23 cellular contexts compared by ENCODE assay signal in genomic region chr17:34578016-34578415, GRCh38. TPM values are rescaled to one million over a fixed set of nuclear protein-coding genes. Genes with fewer than 3 reads are reported as not detected.
DNase-seq lines count a peak whose midpoint lies in the region; ATAC-seq and TF ChIP-seq lines count a peak whose summit lies in the region.
"Had no signal": no experiment of that assay in that cellular context is flagged by ENCODE, and none has a peak within 500 bp of the region (broad histone marks: within the 10 kb centered on the region; RNA-seq: fewer than 3 reads in every experiment).

No MANE protein-coding gene starts in this region.

- no peak overlapping the region for H3K27ac Mint-ChIP-seq in CD4-positive, alpha-beta memory T cell
- no peak overlapping the region for H3K27ac Mint-ChIP-seq in naive thymus-derived CD4-positive, alpha-beta T cell
- H3K27ac Mint-ChIP-seq: activated CD4-positive, alpha-beta memory T cell treated with anti-CD3 and anti-CD28 coated beads, Interleukin-2, amount 10 ng/mL, durations not matched to agents 7 days and 5 days; activated naive CD4-positive, alpha-beta T cell treated with anti-CD3 and anti-CD28 coated beads, Interleukin-2, amount 10 ng/mL, durations not matched to agents 7 days and 5 days; CD14-positive monocyte; stimulated activated memory B cell treated with anti-CD40 and anti-IgM and Interleukin-4, amounts not matched to agents 10 μg/mL and 1 μg/mL and 100 μg/mL, for 72 hours had no signal

- H3K9me3 ChIP-seq in CD4-positive, alpha-beta memory T cell (ENCODE audit: control insufficient read depth in 1 of 2, low read length in 2 of 2) = no peaks in the 10 kb centered on the region
- H3K9me3 ChIP-seq in HUES6 (ENCODE audit: control insufficient read depth, insufficient read depth, low read depth, low read length) = peaks cover 3% of the 10 kb centered on the region; the same call in 1 of the 2 replicates
- H3K9me3 ChIP-seq in naive thymus-derived CD4-positive, alpha-beta T cell (ENCODE audit: control insufficient read depth in 2 of 3, low read length in 3 of 3) = no peaks in the 10 kb centered on the region
- H3K9me3 ChIP-seq: thoracic aorta had no signal

- H3K27me3 ChIP-seq in CD4-positive, alpha-beta memory T cell (ENCODE audit: insufficient read depth, low read length) = peaks cover 42% of the 10 kb centered on the region
- H3K27me3 ChIP-seq in HUES6 (ENCODE audit: control insufficient read depth, insufficient read depth, low read length) (peaks cover 100% of the 10 kb centered on the region), dorsolateral prefrontal cortex (peaks cover 0 to 16% (median 0%) of the 10 kb centered on the region in 45 donors)
- H3K27me3 ChIP-seq in naive thymus-derived CD4-positive, alpha-beta T cell (ENCODE audit: control insufficient read depth in 2 of 2, insufficient read depth in 2 of 2, low read length in 2 of 2) = peaks cover 0 to 8% of the 10 kb centered on the region in 2 donors

- no peak for TF ChIP-seq CTCF in dorsolateral prefrontal cortex (IDR thresholded peaks at IDR 0.05 in 54 of 56, conservative IDR thresholded peaks at IDR 0.05 in 2 of 56; ENCODE audit: low read depth in 1 of 56, partially characterized antibody in 56 of 56)

- H3K36me3 ChIP-seq in CD4-positive, alpha-beta memory T cell (ENCODE audit: insufficient read depth, low read length) = no peaks in the 10 kb centered on the region
- H3K36me3 ChIP-seq in HUES6 (ENCODE audit: control insufficient read depth, insufficient read depth, low read length) = no peaks in the 10 kb centered on the region
- H3K36me3 ChIP-seq in naive thymus-derived CD4-positive, alpha-beta T cell (ENCODE audit: control insufficient read depth in 2 of 3, insufficient read depth in 3 of 3, low read length in 3 of 3) = no peaks in the 10 kb centered on the region
- H3K36me3 ChIP-seq: thoracic aorta had no signal

- peaks cover 11% of the 10 kb centered on the region for H3K4me1 ChIP-seq in CD4-positive, alpha-beta memory T cell (ENCODE audit: insufficient read depth, low read length)
- H3K4me1 ChIP-seq in HUES6 (ENCODE audit: control insufficient read depth, insufficient read depth, low read length) = peaks cover 28% of the 10 kb centered on the region
- H3K4me1 ChIP-seq in naive thymus-derived CD4-positive, alpha-beta T cell (ENCODE audit: control insufficient read depth in 2 of 2, insufficient read depth in 2 of 2, low read length in 2 of 2) = peaks cover 0 to 6% of the 10 kb centered on the region in 2 donors

- CTCF ChIA-PET in CD4-positive, alpha-beta memory T cell (lab: Charles Lee; ENCODE audit: partially characterized antibody) = no interaction called here
- CTCF ChIA-PET in naive thymus-derived CD4-positive, alpha-beta T cell (lab: Charles Lee) = no interaction called here

- H3K27me3 Mint-ChIP-seq in CD4-positive, alpha-beta memory T cell = peaks cover 50 to 65% of the 10 kb centered on the region in 2 donors
- H3K27me3 Mint-ChIP-seq in naive thymus-derived CD4-positive, alpha-beta T cell = peaks cover 55 to 78% (median 75%) of the 10 kb centered on the region in 5 donors

- H3K9me3 Mint-ChIP-seq in CD4-positive, alpha-beta memory T cell = peaks cover 0 to 3% (median 0%) of the 10 kb centered on the region in 8 donors
- peaks cover 0 to 4% (median 0%) of the 10 kb centered on the region in 11 donors for H3K9me3 Mint-ChIP-seq in naive thymus-derived CD4-positive, alpha-beta T cell
- H3K9me3 Mint-ChIP-seq: activated CD4-positive, alpha-beta memory T cell treated with anti-CD3 and anti-CD28 coated beads, Interleukin-2, amount 10 ng/mL, durations not matched to agents 7 days and 5 days; activated naive CD4-positive, alpha-beta T cell treated with anti-CD3 and anti-CD28 coated beads, Interleukin-2, amount 10 ng/mL, durations not matched to agents 7 days and 5 days; stimulated activated memory B cell treated with anti-CD40 and anti-IgM and Interleukin-4, amounts not matched to agents 10 μg/mL and 1 μg/mL and 100 μg/mL, for 72 hours had no signal

- peak overlapping the region in 6 of 8 donors; percentile 2 to 84 (median 41) for H3K4me3 Mint-ChIP-seq in CD4-positive, alpha-beta memory T cell
- H3K4me3 Mint-ChIP-seq in naive thymus-derived CD4-positive, alpha-beta T cell = peak overlapping the region in 7 of 10 donors; percentile 63 to 83 (median 81)
- H3K4me3 Mint-ChIP-seq: activated naive CD4-positive, alpha-beta T cell treated with anti-CD3 and anti-CD28 coated beads, Interleukin-2, amount 10 ng/mL, durations not matched to agents 7 days and 5 days had no signal

- POLR2A ChIA-PET in CD4-positive, alpha-beta memory T cell (lab: Charles Lee; ENCODE audit: partially characterized antibody) = no interaction called here
- POLR2A ChIA-PET in naive thymus-derived CD4-positive, alpha-beta T cell (lab: Charles Lee) = no interaction called here

- no peak overlapping the region for H3K9ac ChIP-seq in HUES6 (ENCODE audit: low read length)

- TF ChIP-seq POLR2A in erythroblast (IDR thresholded peaks at IDR 0.05; ENCODE audit: low read length) = no peak

- no peak for ATAC-seq in naive thymus-derived CD4-positive, alpha-beta T cell
- ATAC-seq in left colon (no peak), SK-N-SH treated with all-trans-retinoic acid at 6 μM for 48 hours (no peak)
- ATAC-seq: right cardiac atrium; stimulated activated memory B cell treated with anti-CD40 and anti-IgM and Interleukin-4, amounts not matched to agents 10 μg/mL and 1 μg/mL and 100 μg/mL, for 72 hours had no signal

- no peak overlapping the region for H3K27ac ChIP-seq in CD4-positive, alpha-beta memory T cell (ENCODE audit: low read depth, low read length)
- no peak overlapping the region for H3K27ac ChIP-seq in HUES6 (ENCODE audit: low read depth, low read length)
- H3K27ac ChIP-seq in dorsolateral prefrontal cortex = peak overlapping the region in 21 of 59 donors; percentile 15 to 90 (median 80)
- H3K27ac ChIP-seq in naive thymus-derived CD4-positive, alpha-beta T cell (ENCODE audit: low read depth, low read length) = no peak overlapping the region
- H3K27ac ChIP-seq: hepatocyte, thoracic aorta had no signal

- intact Hi-C loops in CD4-positive, alpha-beta memory T cell (cut with micrococcal nuclease) = no loop called here
- intact Hi-C loops in dorsolateral prefrontal cortex (cut with DNase I) (loop anchor here in 1 of 2 donors (5.0 kb wide), 2 partner anchors 36 to 59 kb away; no protein-coding TSS in a partner anchor), left colon (cut with DNase I, micrococcal nuclease) (no loop called here)
- intact Hi-C loops in naive thymus-derived CD4-positive, alpha-beta T cell (cut with micrococcal nuclease) = no loop called here

- no peaks in the 10 kb centered on the region for H3K36me3 Mint-ChIP-seq in CD4-positive, alpha-beta memory T cell
- no peaks in the 10 kb centered on the region for H3K36me3 Mint-ChIP-seq in naive thymus-derived CD4-positive, alpha-beta T cell
- H3K36me3 Mint-ChIP-seq: activated naive CD4-positive, alpha-beta T cell treated with anti-CD3 and anti-CD28 coated beads, Interleukin-2, amount 10 ng/mL, durations not matched to agents 7 days and 5 days; CD14-positive monocyte; stimulated activated memory B cell treated with anti-CD40 and anti-IgM and Interleukin-4, amounts not matched to agents 10 μg/mL and 1 μg/mL and 100 μg/mL, for 72 hours had no signal

- no peak overlapping the region for H3K4me3 ChIP-seq in CD4-positive, alpha-beta memory T cell (ENCODE audit: low read length in 2 of 2)
- H3K4me3 ChIP-seq in HUES6 (ENCODE audit: low read depth, low read length) (0 out of 2 replicates have a peak overlapping the region, but pooled peaks have one; percentile 56), dorsolateral prefrontal cortex (peak overlapping the region in 40 of 59 donors; percentile 7 to 82 (median 70))
- H3K4me3 ChIP-seq in naive thymus-derived CD4-positive, alpha-beta T cell (ENCODE audit: low read length) = no peak overlapping the region
- H3K4me3 ChIP-seq: hepatocyte had no signal

- DNase-seq in CD4-positive, alpha-beta memory T cell = no peak
- no peak for DNase-seq in dorsolateral prefrontal cortex
- no peak for DNase-seq in naive thymus-derived CD4-positive, alpha-beta T cell
- DNase-seq in erythroblast (lab: John Stamatoyannopoulos, UW) = no peak
- no peak for DNase-seq in GF-D8 (lab: John Stamatoyannopoulos, UW)
- DNase-seq in left colon = no peak
- DNase-seq: activated CD4-positive, alpha-beta memory T cell treated with anti-CD3 and anti-CD28 coated beads, Interleukin-2, amount 10 ng/mL, durations not matched to agents 7 days and 5 days; activated naive CD4-positive, alpha-beta T cell treated with anti-CD3 and anti-CD28 coated beads, Interleukin-2, amount 10 ng/mL, durations not matched to agents 7 days and 5 days; activated T-cell treated with anti-CD3 and anti-CD28 coated beads, Interleukin-2, amount 50 U/mL, for 1 hour; DND-41; midbrain; NCI-H2029; NCI-H526 treated with DMSO at 0.1 percent for 48 hours; occipital lobe; OCI-M1; right cardiac atrium; Right ventricle myocardium superior had no signal

- H3K4me1 Mint-ChIP-seq in CD4-positive, alpha-beta memory T cell = peaks cover 0 to 32% (median 11%) of the 10 kb centered on the region in 4 donors
- peaks cover 6 to 16% (median 10%) of the 10 kb centered on the region in 7 donors for H3K4me1 Mint-ChIP-seq in naive thymus-derived CD4-positive, alpha-beta T cell

TF ChIP-seq in SK-N-SH treated with all-trans-retinoic acid at 6 μM for 48 hours, 23 proteins besides CTCF, POLR2A, EP300 and RAD21 (continues in another document):
- TF ChIP-seq ESRRG (CRISPR knock-in tag; IDR thresholded peaks at IDR 0.05) = no peak
- TF ChIP-seq ZFP3 (CRISPR knock-in tag; IDR thresholded peaks at IDR 0.05) = no peak
- TF ChIP-seq ZFP30 (CRISPR knock-in tag; IDR thresholded peaks at IDR 0.05) = no peak
- no peak for TF ChIP-seq ISL1 (CRISPR knock-in tag; IDR thresholded peaks at IDR 0.05)
- TF ChIP-seq ZNF70 (CRISPR knock-in tag; IDR thresholded peaks at IDR 0.05) = no peak
- no peak for TF ChIP-seq CSDC2 (CRISPR knock-in tag; IDR thresholded peaks at IDR 0.05)
- TF ChIP-seq, protein P1, sequence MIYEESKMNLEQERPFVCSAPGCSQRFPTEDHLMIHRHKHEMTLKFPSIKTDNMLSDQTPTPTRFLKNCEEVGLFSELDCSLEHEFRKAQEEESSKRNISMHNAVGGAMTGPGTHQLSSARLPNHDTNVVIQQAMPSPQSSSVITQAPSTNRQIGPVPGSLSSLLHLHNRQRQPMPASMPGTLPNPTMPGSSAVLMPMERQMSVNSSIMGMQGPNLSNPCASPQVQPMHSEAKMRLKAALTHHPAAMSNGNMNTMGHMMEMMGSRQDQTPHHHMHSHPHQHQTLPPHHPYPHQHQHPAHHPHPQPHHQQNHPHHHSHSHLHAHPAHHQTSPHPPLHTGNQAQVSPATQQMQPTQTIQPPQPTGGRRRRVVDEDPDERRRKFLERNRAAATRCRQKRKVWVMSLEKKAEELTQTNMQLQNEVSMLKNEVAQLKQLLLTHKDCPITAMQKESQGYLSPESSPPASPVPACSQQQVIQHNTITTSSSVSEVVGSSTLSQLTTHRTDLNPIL (CRISPR knock-in tag; IDR thresholded peaks at IDR 0.05; ENCODE audit: low read depth) = no peak

RNA-seq across cellular contexts. Expression of gene TMEM132E, which starts 1.4 kb away (rescaled TPM):
- under 1 TPM; 0.23 to 0.42 TPM for total RNA-seq in CD4-positive, alpha-beta memory T cell
- polyA plus RNA-seq in CD4-positive, alpha-beta memory T cell = under 1 TPM; 0.11 to 0.13 TPM
- total RNA-seq in dorsolateral prefrontal cortex (10 to 100 TPM in 79 of 120 experiments, 1 to 10 TPM in 41; 4.4 to 21.1 (median 11.1) TPM), left colon (not detected)
- total RNA-seq in naive thymus-derived CD4-positive, alpha-beta T cell = under 1 TPM in 4 of 5 experiments, not detected in 1; 0.10 to 0.89 (median 0.40) TPM
- under 1 TPM; 0.28 to 0.41 TPM for polyA plus RNA-seq in naive thymus-derived CD4-positive, alpha-beta T cell
- total RNA-seq: activated CD4-positive, alpha-beta memory T cell treated with anti-CD3 and anti-CD28 coated beads, Interleukin-2, amount 10 ng/mL, durations not matched to agents 7 days and 5 days; Right ventricle myocardium superior had no signal
- polyA plus RNA-seq: CD14-positive monocyte had no signal

Comparison
In these comparisons a context has a peak if more than half of its experiments do, and no peak if none do; other contexts are left out.
1. H3K4me3 ChIP-seq: peak in HUES6 (single experiment) and dorsolateral prefrontal cortex (40 of 59); none in CD4-positive, alpha-beta memory T cell (0 of 2) and naive thymus-derived CD4-positive, alpha-beta T cell (single experiment).